Comparison of ENCODE assay signal across 8 cellular contexts in genomic region chr19:6423499-6424189, GRCh38. TPM values are rescaled to one million over a fixed set of nuclear protein-coding genes. Genes with fewer than 3 reads are reported as not detected.
DNase-seq lines count a peak whose midpoint lies in the region; ATAC-seq and TF ChIP-seq lines count a peak whose summit lies in the region.

No MANE protein-coding gene starts in this region.

- 1 to 2% methylated on average over 15 to 19 of the region's 20 CpGs for WGBS in body of pancreas, 2 donors

- peaks cover 44% of the 10 kb centered on the region for H4K20me1 ChIP-seq in PC-9 (ENCODE audit: insufficient read depth)

- ATAC-seq in body of pancreas (no peak), GM19023 (IDR thresholded peaks at IDR 0.05; ENCODE audit: unreplicated experiment) (no peak), GM19324 (IDR thresholded peaks at IDR 0.05; ENCODE audit: low FRiP score, unreplicated experiment) (no peak)

- no peak for TF ChIP-seq POLR2A in body of pancreas (IDR thresholded peaks at IDR 0.05)

- intact Hi-C loops in PC-9 (cut with micrococcal nuclease; ENCODE audit: unreplicated experiment) (loop anchor here (5.0 kb wide), 1 partner anchor 39 kb away; the partner anchor contains the start of gene CRB3), body of pancreas (cut with DNase I) (no loop called here)

- peak overlapping the region; percentile 87 for H3K4me2 ChIP-seq in PC-9

- no peak overlapping the region for H3K27ac ChIP-seq in PC-9
- peak overlapping the region in 3 of 4 donors; percentile 53 to 68 (median 58) for H3K27ac ChIP-seq in body of pancreas

- BruUV-seq in PC-9 (replicated peaks; lab: Mats Ljungman, UMichigan) = no TSS peak

- peaks cover 40% of the 10 kb centered on the region for H3K79me2 ChIP-seq in PC-9 (ENCODE audit: low read depth)

- H3K27me3 ChIP-seq in PC-9 (ENCODE audit: insufficient read depth, low read depth) = no peaks in the 10 kb centered on the region
- no peaks in the 10 kb centered on the region for H3K27me3 ChIP-seq in body of pancreas

- POLR2A ChIA-PET in PC-9 (lab: Charles Lee; ENCODE audit: unreplicated experiment) = interaction anchor here (0.6 kb wide), 1 partner anchor 227 kb away, joined by 3 read pairs; no protein-coding TSS in a partner anchor

- no peaks in the 10 kb centered on the region for H3K9me2 ChIP-seq in PC-9 (ENCODE audit: insufficient read depth)

- H3K9me3 ChIP-seq in PC-9 (ENCODE audit: insufficient read depth, low read depth) (no peaks in the 10 kb centered on the region), body of pancreas (no peaks in the 10 kb centered on the region)

- peak overlapping the region; percentile 75 for H3K4me3 ChIP-seq in PC-9
- peak overlapping the region; percentile 42 to 72 for H3K4me3 ChIP-seq in body of pancreas

- H3K4me1 ChIP-seq in PC-9 (replicated peaks; ENCODE audit: insufficient read depth) (peaks cover 10% of the 10 kb centered on the region), body of pancreas (peaks cover 19% of the 10 kb centered on the region)

- CTCF ChIA-PET in PC-9 (lab: Charles Lee) = no interaction called here

- no peaks in the 10 kb centered on the region for H3F3A ChIP-seq in PC-9 (ENCODE audit: insufficient read depth, low read depth)

- H2AFZ ChIP-seq in PC-9 = no peak overlapping the region

- H3K36me3 ChIP-seq in PC-9 (ENCODE audit: low read depth) = no peaks in the 10 kb centered on the region
- H3K36me3 ChIP-seq in body of pancreas (replicated peaks in 1 of 2; ENCODE audit: insufficient read depth in 1 of 2, low read depth in 2 of 2) = peaks cover 1 to 6% of the 10 kb centered on the region in 2 donors

- no peak for TF ChIP-seq CTCF in PC-9 (conservative IDR thresholded peaks at IDR 0.05)
- no peak for TF ChIP-seq CTCF in body of pancreas (IDR thresholded peaks at IDR 0.05)

- peak; percentile 29 for DNase-seq in NCI-H82 (lab: John Stamatoyannopoulos, UW)
- DNase-seq in NCI-H82 treated with DMSO at 0.1 percent for 48 hours (lab: John Stamatoyannopoulos, UW; ENCODE audit: unreplicated experiment) = no peak
- peak in 1 of 2 experiments; percentile 46 for DNase-seq in PC-9
- peak in 2 of 4 donors; percentile 32 to 34 for DNase-seq in body of pancreas
- DNase-seq in islet precursor cell = peak; percentile 89
- DNase-seq in stimulated activated CD4-positive, alpha-beta T cell treated with anti-CD3 and anti-CD28 coated beads, Interleukin-15, amount 100 ng/mL, for 24 hours = peak; percentile 67

RNA-seq across cellular contexts. Expression of gene KHSRP, which starts 1.0 kb away (rescaled TPM):
- total RNA-seq in PC-9 (2021) (201 and 288 TPM in 2 replicates), body of pancreas (10 to 100 TPM; 54.0 to 83.4 TPM)

RNA-seq across cellular contexts. Expression of gene SLC25A41, which starts 9.9 kb away (rescaled TPM):
- total RNA-seq in PC-9 (2021) (not detected in 2 replicates), body of pancreas (not detected)

RNA-seq across cellular contexts. Expression of gene GTF2F1, which starts 30.7 kb away (rescaled TPM):
- total RNA-seq in PC-9 (2021) (40.9 and 43.8 TPM in 2 replicates), body of pancreas (10 to 100 TPM; 37.4 to 51.1 TPM)

RNA-seq across cellular contexts. Expression of gene SLC25A23, which starts 35.9 kb away (rescaled TPM):
- total RNA-seq in PC-9 (2021) = 57.5 and 59.5 TPM in 2 replicates
- total RNA-seq in body of pancreas = 10 to 100 TPM; 11.5 to 49.3 TPM

RNA-seq across cellular contexts. Expression of gene CRB3, which starts 40.4 kb away (rescaled TPM):
- total RNA-seq in PC-9 (2021) (36.4 and 40.6 TPM in 2 replicates), body of pancreas (10 to 100 TPM; 35.8 to 37.6 TPM)
